In the genomic region with DNA sequence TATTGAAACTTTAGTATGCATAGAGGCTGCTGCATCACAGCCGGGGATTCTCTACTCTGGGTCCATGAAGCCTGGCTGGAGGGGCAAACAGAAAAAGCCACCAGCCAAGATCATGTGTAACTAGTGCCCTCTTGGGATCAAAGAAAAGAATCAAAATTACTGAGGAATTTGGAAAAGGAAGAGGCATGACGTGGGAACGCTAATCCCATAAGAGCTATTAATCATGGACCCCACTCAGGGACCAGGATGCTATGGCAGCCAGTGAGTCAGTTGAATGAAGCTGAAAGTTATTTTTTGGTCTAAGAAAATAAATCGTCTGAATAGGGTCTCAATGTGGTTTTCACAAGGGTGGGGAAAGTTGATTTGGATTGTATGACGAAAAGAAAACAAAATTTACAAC, we compare ENCODE assay signal across 11 cellular contexts.
DNase-seq lines count a peak whose midpoint lies in the region; ATAC-seq, FAIRE-seq and TF ChIP-seq lines count a peak whose summit lies in the region.
"Had no signal": no experiment of that assay in that cellular context is flagged by ENCODE, and none has a peak within 500 bp of the region (broad histone marks: within the 10 kb centered on the region; RNA-seq: fewer than 3 reads in every experiment).

No MANE protein-coding gene starts in this region.

- ATAC-seq in HepG2 (no peak; the same call in 2 of the 3 replicates), right lobe of liver (no peak), GM21737 (IDR thresholded peaks at IDR 0.05; ENCODE audit: unreplicated experiment) (no peak)
- ATAC-seq: activated naive CD4-positive, alpha-beta T cell treated with anti-CD3 and anti-CD28 coated beads, Interleukin-2, amount 50 U/mL, for 72 hours; T-helper 17 cell had no signal

- 1% methylated on average over 5 of the region's 5 CpGs for WGBS in HepG2 (ENCODE audit: low lambda C conversion rate)
- WGBS in right lobe of liver (ENCODE audit: insufficient coverage, low coverage, low lambda C conversion rate, missing lambda C conversion rate), result 32% methylated on average over 5 of the region's 5 CpGs

- H2AFZ ChIP-seq in HepG2 (ENCODE audit: low read length) (no peak overlapping the region), OCI-LY7 (ENCODE audit: low read length) (no peak overlapping the region)

- H3K9me2 ChIP-seq in OCI-LY7 (ENCODE audit: insufficient read depth, low read length), result no peaks in the 10 kb centered on the region

- DNase-seq in HepG2 (ENCODE audit: low spot score), result peak; percentile 3
- DNase-seq in right lobe of liver, result no peak
- DNase-seq in SK-MEL-5 (ENCODE audit: low read depth, low spot score), result peak; percentile 67
- no peak for DNase-seq in left ventricle myocardium inferior
- no peak for DNase-seq in GM12891 (ENCODE audit: insufficient read length, low spot score)
- no peak for DNase-seq in OCI-LY7 (ENCODE audit: low spot score)
- no peak for DNase-seq in stimulated activated naive CD4-positive, alpha-beta T cell (lab: John Stamatoyannopoulos, UW)
- DNase-seq: DMS79 treated with DMSO at 0.1 percent for 48 hours, T-helper 17 cell had no signal

- H3K4me2 ChIP-seq in HepG2 (ENCODE audit: low read depth, low read length) (no peak overlapping the region), OCI-LY7 (ENCODE audit: low read length) (no peak overlapping the region)

- TF ChIP-seq RAD21 in HepG2 (CRISPR knock-in tag; IDR thresholded peaks at IDR 0.05), result no peak

- TF ChIP-seq EP300 in HepG2 (IDR thresholded peaks at IDR 0.05; ENCODE audit: low read depth in 2 of 2, low read length in 2 of 2), result no peak
- no peak for TF ChIP-seq EP300 in HepG2 (CRISPR knock-in tag; IDR thresholded peaks at IDR 0.05; ENCODE audit: borderline replicate concordance)

- in situ Hi-C loops in HepG2 (cut with HindIII; ENCODE audit: extremely low pct_ligation_motif_present, low pct_unique_long_range_greater_than_20kb) (no loop called here), SK-MEL-5 (cut with HindIII; ENCODE audit: low pct_unique_long_range_greater_than_20kb, low sequenced_read_pairs) (no loop called here)

- H3K9ac ChIP-seq in HepG2 (ENCODE audit: insufficient read depth, low read depth, low read length), result no peak overlapping the region

- no peaks in the 10 kb centered on the region for H3K9me3 ChIP-seq in HepG2 (ENCODE audit: low read length)
- no peaks in the 10 kb centered on the region for H3K9me3 ChIP-seq in right lobe of liver
- H3K9me3 ChIP-seq in left ventricle myocardium inferior (replicated peaks), result no peaks in the 10 kb centered on the region
- no peaks in the 10 kb centered on the region for H3K9me3 ChIP-seq in OCI-LY7 (ENCODE audit: low read length)

- H3K4me1 ChIP-seq in HepG2 (ENCODE audit: insufficient read depth, low read length) (no peaks in the 10 kb centered on the region), right lobe of liver (no peaks in the 10 kb centered on the region), left ventricle myocardium inferior (no peaks in the 10 kb centered on the region), OCI-LY7 (ENCODE audit: insufficient read depth, low read length, poor library complexity, severe bottlenecking) (no peaks in the 10 kb centered on the region)

- POLR2A ChIA-PET in HepG2 (lab: Yijun Ruan, JAX), result no interaction called here
- POLR2A ChIA-PET in OCI-LY7 (lab: Charles Lee), result interaction anchor here (0.7 kb wide), 1 partner anchor 187 kb away, joined by 3 read pairs; no protein-coding TSS in a partner anchor

- intact Hi-C loops in HepG2 (cut with micrococcal nuclease; ENCODE audit: unreplicated experiment), result no loop called here
- intact Hi-C loops in right lobe of liver (cut with DNase I), result no loop called here
- intact Hi-C loops in left ventricle myocardium inferior (cut with micrococcal nuclease), result no loop called here
- intact Hi-C loops in OCI-LY7 (cut with micrococcal nuclease; ENCODE audit: unreplicated experiment), result no loop called here

- no peaks in the 10 kb centered on the region for H3K27me3 ChIP-seq in HepG2 (ENCODE audit: control insufficient read depth in 1 of 2, insufficient read depth in 2 of 2, low read length in 2 of 2)
- H3K27me3 ChIP-seq in right lobe of liver, result no peaks in the 10 kb centered on the region
- H3K27me3 ChIP-seq in left ventricle myocardium inferior (ENCODE audit: low read depth), result no peaks in the 10 kb centered on the region

- BruUV-seq in HepG2 (replicated peaks; lab: Mats Ljungman, UMichigan), result no TSS peak
- BruUV-seq in OCI-LY7 (replicated peaks; lab: Mats Ljungman, UMichigan), result no TSS peak

- H3K4me3 ChIP-seq in HepG2 (replicated peaks in 1 of 3; ENCODE audit: insufficient read depth in 1 of 3, low read depth in 2 of 3, low read length in 3 of 3) (no peak overlapping the region), right lobe of liver (no peak overlapping the region), left ventricle myocardium inferior (no peak overlapping the region), OCI-LY7 (ENCODE audit: low read depth, low read length, poor library complexity, severe bottlenecking) (no peak overlapping the region)

- H3K79me2 ChIP-seq in HepG2 (ENCODE audit: insufficient read depth, low read length) (no peaks in the 10 kb centered on the region), OCI-LY7 (ENCODE audit: insufficient read depth, low read depth, low read length) (no peaks in the 10 kb centered on the region)

- TF ChIP-seq POLR2A in HepG2 (IDR thresholded peaks at IDR 0.05; ENCODE audit: insufficient read depth in 1 of 2, low read depth in 2 of 2, low read length in 2 of 2), result no peak
- TF ChIP-seq POLR2A in right lobe of liver (IDR thresholded peaks at IDR 0.05), result no peak
- TF ChIP-seq POLR2A in GM12891 (IDR thresholded peaks at IDR 0.05; ENCODE audit: low read depth, low read length), result no peak

- FAIRE-seq in HepG2 (lab: Jason Lieb, UNC), result no peak
- FAIRE-seq in GM12891 (lab: Jason Lieb, UNC), result no peak

- H3K36me3 ChIP-seq in HepG2 (replicated peaks in 1 of 2; ENCODE audit: control insufficient read depth in 1 of 2, insufficient read depth in 2 of 2, low read length in 2 of 2) (no peaks in the 10 kb centered on the region), right lobe of liver (no peaks in the 10 kb centered on the region), left ventricle myocardium inferior (no peaks in the 10 kb centered on the region), OCI-LY7 (ENCODE audit: insufficient read depth, low read length) (no peaks in the 10 kb centered on the region)

- CTCF ChIA-PET in HepG2 (lab: Yijun Ruan, JAX; ENCODE audit: low intra/inter-chr PET ratio, low total read pairs), result no interaction called here
- CTCF ChIA-PET in OCI-LY7 (lab: Charles Lee; ENCODE audit: unreplicated experiment), result no interaction called here

- H3K27ac ChIP-seq in HepG2 (ENCODE audit: extremely low read length, insufficient read depth, low read length), result no peak overlapping the region
- no peak overlapping the region for H3K27ac ChIP-seq in right lobe of liver
- H3K27ac ChIP-seq in left ventricle myocardium inferior (replicated peaks), result no peak overlapping the region
- no peak overlapping the region for H3K27ac ChIP-seq in OCI-LY7 (ENCODE audit: low read depth, low read length, poor library complexity, severe bottlenecking)

- peak; percentile 21 for TF ChIP-seq CTCF in HepG2 (CRISPR knock-in tag; IDR thresholded peaks at IDR 0.05)
- TF ChIP-seq CTCF in right lobe of liver (IDR thresholded peaks at IDR 0.05), result peak in 1 of 4 donors; percentile 16
- peak; percentile 37 for TF ChIP-seq CTCF in left ventricle myocardium inferior (IDR thresholded peaks at IDR 0.05; ENCODE audit: borderline replicate concordance)
- TF ChIP-seq CTCF in OCI-LY7 (conservative IDR thresholded peaks at IDR 0.05; ENCODE audit: low read length), result no peak

- H4K20me1 ChIP-seq in HepG2 (ENCODE audit: insufficient read depth, low read length) (no peaks in the 10 kb centered on the region), OCI-LY7 (ENCODE audit: insufficient read depth, low read length) (no peaks in the 10 kb centered on the region)

TF ChIP-seq in HepG2, 621 proteins besides CTCF, POLR2A, EP300 and RAD21:
- no peak for TF ChIP-seq ZNF10 (CRISPR knock-in tag; IDR thresholded peaks at IDR 0.05; ENCODE audit: borderline replicate concordance, low read depth)
- peak; percentile 41 for TF ChIP-seq STAG1 (CRISPR knock-in tag; IDR thresholded peaks at IDR 0.05)
- TF ChIP-seq ZNF101 (CRISPR knock-in tag; IDR thresholded peaks at IDR 0.05; ENCODE audit: borderline replicate concordance, low read depth), result no peak
TF ChIP-seq in HepG2: peak in this region for 1.

TF ChIP-seq in GM12891, 5 proteins besides CTCF, POLR2A, EP300 and RAD21:
- no peak for TF ChIP-seq TAF1 (IDR thresholded peaks at IDR 0.05; ENCODE audit: low read depth, low read length)
- TF ChIP-seq POU2F2 (IDR thresholded peaks at IDR 0.05; ENCODE audit: low read depth, low read length), result no peak
- no peak for TF ChIP-seq SPI1 (IDR thresholded peaks at IDR 0.05; ENCODE audit: low read depth, low read length)
- no peak for TF ChIP-seq PAX5 (IDR thresholded peaks at IDR 0.05; ENCODE audit: insufficient read depth, low read length, severe bottlenecking)
- no peak for TF ChIP-seq POLR2AphosphoS5 (IDR thresholded peaks at IDR 0.05; ENCODE audit: low read depth, low read length)

Comparison
In these comparisons a context has a peak if more than half of its experiments do, and no peak if none do; other contexts are left out.
1. DNase-seq: peak in HepG2 (single experiment) and SK-MEL-5 (single experiment); none in right lobe of liver (0 of 3), left ventricle myocardium inferior (single experiment), GM12891 (single experiment), OCI-LY7 (single experiment) and stimulated activated naive CD4-positive, alpha-beta T cell (0 of 6).